32 cellular contexts compared by ENCODE assay signal in genomic region chr1:111928531-111928930, GRCh38.
"Had no signal": no experiment of that assay in that cellular context is flagged by ENCODE, and none has a peak within 500 bp of the region (broad histone marks: within the 10 kb centered on the region; RNA-seq: fewer than 3 reads in every experiment).

No MANE protein-coding gene starts in this region.

- H3K9me3 Mint-ChIP-seq: naive thymus-derived CD8-positive, alpha-beta T cell; natural killer cell treated with Interleukin-12 subunit alpha and Interleukin-12 subunit beta and Interleukin-15 and Interleukin-18, amount 100 ng/mL, for 72 hours; nephron progenitor cell; neural crest cell; stimulated activated memory B cell treated with anti-CD40 and anti-IgM and Interleukin-4, amounts not matched to agents 10 μg/mL and 1 μg/mL and 100 μg/mL, for 72 hours; stimulated activated naive CD8-positive, alpha-beta T cell treated with anti-CD3 and anti-CD28 coated beads, Interleukin-15, amount 100 ng/mL, for 72 hours; type B pancreatic cell had no signal

- H3K4me1 ChIP-seq: parathyroid adenoma, right lobe of liver, spleen, suprapubic skin, testis, tibial artery, transverse colon, upper lobe of right lung, uterus had no signal

- H3K36me3 ChIP-seq: ovary, right lobe of liver, spleen, suprapubic skin, tibial artery, transverse colon, upper lobe of right lung, uterus had no signal

- H3K4me1 Mint-ChIP-seq: naive thymus-derived CD8-positive, alpha-beta T cell; nephron progenitor cell; neural crest cell; stimulated activated memory B cell treated with anti-CD40 and anti-IgM and Interleukin-4, amounts not matched to agents 10 μg/mL and 1 μg/mL and 100 μg/mL, for 72 hours; stimulated activated naive CD8-positive, alpha-beta T cell treated with anti-CD3 and anti-CD28 coated beads, Interleukin-15, amount 100 ng/mL, for 72 hours had no signal

- DNase-seq: naive thymus-derived CD8-positive, alpha-beta T cell; nephron progenitor cell; occipital lobe; ovary; posterior cingulate gyrus; psoas muscle; right cardiac atrium; right lobe of liver; spleen; stimulated activated CD4-positive, alpha-beta T cell treated with anti-CD3 and anti-CD28 coated beads, Interleukin-12 subunit alpha, Interleukin-12 subunit beta, amount 100 ng/mL, for 4 hours; stimulated activated CD4-positive, alpha-beta T cell treated with anti-CD3 and anti-CD28 coated beads, Interleukin-1b, Interleukin-23, amount 100 ng/mL, for 48 hours; stimulated activated CD4-positive, alpha-beta T cell treated with anti-CD3 and anti-CD28 coated beads, Interleukin-4, amount 100 ng/mL, for 1 hour; stimulated activated CD4-positive, alpha-beta T cell treated with anti-CD3 and anti-CD28 coated beads, Interleukin-4, amount 100 ng/mL, for 4 hours; stimulated activated CD8-positive, alpha-beta memory T cell treated with anti-CD3 and anti-CD28 coated beads, Interleukin-4, amount 100 ng/mL, for 48 hours; stimulated activated naive CD4-positive, alpha-beta T cell; stimulated activated naive CD8-positive, alpha-beta T cell treated with anti-CD3 and anti-CD28 coated beads, Interleukin-15, amount 100 ng/mL, for 72 hours; stimulated activated naive CD8-positive, alpha-beta T cell treated with anti-CD3 and anti-CD28 coated beads, Interleukin-15, Interleukin-2, amounts not matched to agents 100 U/mL and 50 U/mL, for 24 hours; substantia nigra; testis; tibial artery; transverse colon; upper lobe of right lung; uterus had no signal

- H3K27me3 ChIP-seq: ovary, right lobe of liver, spleen, suprapubic skin, testis, tibial artery, transverse colon, upper lobe of right lung, uterus had no signal

- H3K27ac Mint-ChIP-seq: naive thymus-derived CD8-positive, alpha-beta T cell; natural killer cell treated with Interleukin-12 subunit alpha and Interleukin-12 subunit beta and Interleukin-15 and Interleukin-18, amount 100 ng/mL, for 72 hours; progenitor cell of endocrine pancreas; stimulated activated memory B cell treated with anti-CD40 and anti-IgM and Interleukin-4, amounts not matched to agents 10 μg/mL and 1 μg/mL and 100 μg/mL, for 72 hours; type B pancreatic cell had no signal

- H3K9ac ChIP-seq: parathyroid adenoma had no signal

- H2AFZ ChIP-seq: parathyroid adenoma had no signal

- H3K4me3 ChIP-seq: ovary, psoas muscle, right lobe of liver, skin epidermis, smooth muscle cell, spleen, suprapubic skin, testis, tibial artery, transverse colon, upper lobe of right lung, uterus had no signal

- ATAC-seq: naive thymus-derived CD8-positive, alpha-beta T cell; natural killer cell treated with Interleukin-12 subunit alpha and Interleukin-12 subunit beta and Interleukin-15 and Interleukin-18, amount 100 ng/mL, for 72 hours; psoas muscle; right cardiac atrium; right lobe of liver; stimulated activated memory B cell treated with anti-CD40 and anti-IgM and Interleukin-4, amounts not matched to agents 10 μg/mL and 1 μg/mL and 100 μg/mL, for 72 hours; stimulated activated naive CD8-positive, alpha-beta T cell treated with anti-CD3 and anti-CD28 coated beads, Interleukin-15, amount 100 ng/mL, for 72 hours; stimulated activated naive CD8-positive, alpha-beta T cell treated with anti-CD3 and anti-CD28 coated beads, Interleukin-15, Interleukin-2, amounts not matched to agents 100 U/mL and 50 U/mL, for 24 hours; upper lobe of right lung had no signal

- H3K36me3 Mint-ChIP-seq: naive thymus-derived CD8-positive, alpha-beta T cell; natural killer cell treated with Interleukin-12 subunit alpha and Interleukin-12 subunit beta and Interleukin-15 and Interleukin-18, amount 100 ng/mL, for 72 hours; stimulated activated memory B cell treated with anti-CD40 and anti-IgM and Interleukin-4, amounts not matched to agents 10 μg/mL and 1 μg/mL and 100 μg/mL, for 72 hours; type B pancreatic cell had no signal

- H3K9me3 ChIP-seq: ovary, psoas muscle, right lobe of liver, spleen, suprapubic skin, testis, tibial artery, transverse colon, upper lobe of right lung, uterus had no signal

- H3K4me2 ChIP-seq: smooth muscle cell had no signal

- H3K4me3 Mint-ChIP-seq: naive thymus-derived CD8-positive, alpha-beta T cell; natural killer cell treated with Interleukin-12 subunit alpha and Interleukin-12 subunit beta and Interleukin-15 and Interleukin-18, amount 100 ng/mL, for 72 hours; nephron progenitor cell; neural crest cell; stimulated activated memory B cell treated with anti-CD40 and anti-IgM and Interleukin-4, amounts not matched to agents 10 μg/mL and 1 μg/mL and 100 μg/mL, for 72 hours; stimulated activated naive CD8-positive, alpha-beta T cell treated with anti-CD3 and anti-CD28 coated beads, Interleukin-15, amount 100 ng/mL, for 72 hours; type B pancreatic cell had no signal

- H3K79me2 ChIP-seq: parathyroid adenoma had no signal

- H3K27ac ChIP-seq: ovary, parathyroid adenoma, psoas muscle, right lobe of liver, skin epidermis, spleen, suprapubic skin, testis, tibial artery, transverse colon, upper lobe of right lung, uterus had no signal
